ENCODE assay signal across 13 cellular contexts in the genomic region with DNA sequence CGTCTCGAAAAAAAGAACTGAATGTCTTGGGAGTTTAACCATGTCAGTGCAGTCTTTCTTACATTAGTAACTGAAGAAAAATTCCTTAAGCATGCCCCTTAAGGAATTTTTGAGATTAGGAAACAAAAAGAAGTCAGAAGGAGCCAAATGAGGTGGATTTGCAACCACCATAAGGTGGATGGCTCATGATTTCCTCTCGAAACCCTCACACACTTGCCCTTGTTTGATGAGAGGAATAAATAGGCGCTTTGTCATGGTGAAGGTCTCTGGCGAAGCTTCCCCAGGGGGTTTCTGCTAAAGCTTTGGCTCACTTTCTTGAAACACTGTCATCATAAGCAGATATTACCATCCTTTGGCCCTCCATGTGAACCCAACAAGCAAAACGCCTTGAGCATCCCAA.
DNase-seq lines count a peak whose midpoint lies in the region; ATAC-seq and TF ChIP-seq lines count a peak whose summit lies in the region.
"Had no signal": no experiment of that assay in that cellular context is flagged by ENCODE, and none has a peak within 500 bp of the region (broad histone marks: within the 10 kb centered on the region; RNA-seq: fewer than 3 reads in every experiment).

No MANE protein-coding gene starts in this region.

- DNase-seq in COLO829 (ENCODE audit: low spot score) (peak; percentile 77), adipocyte (ENCODE audit: low read depth) (peak; percentile 4), fibroblast of pulmonary artery (ENCODE audit: low read depth) (peak; percentile 31), SJCRH30 (no peak), ACHN (no peak)
- DNase-seq: DMS 273 treated with DMSO at 0.1 percent for 48 hours, HCEC 1CT, NCI-H1417 treated with DMSO at 0.1 percent for 48 hours, NCI-H2029 treated with DMSO at 0.1 percent for 48 hours, NCI-H510A treated with DMSO at 0.1 percent for 48 hours, SIG-M5 had no signal

- in situ Hi-C loops in ACHN (cut with HindIII; ENCODE audit: low pct_ligation_motif_present, low pct_unique_long_range_greater_than_20kb, low sequenced_read_pairs) = no loop called here

- WGBS in thymus = 95% methylated on average over 6 of the region's 6 CpGs

- H3K27me3 ChIP-seq in adipocyte (replicated peaks; ENCODE audit: control insufficient read depth, insufficient read depth, low read length) = no peaks in the 10 kb centered on the region
- no peaks in the 10 kb centered on the region for H3K27me3 ChIP-seq in thymus (ENCODE audit: control insufficient read depth, insufficient read depth)
- H3K27me3 ChIP-seq in SJCRH30 = no peaks in the 10 kb centered on the region

- H3K9ac ChIP-seq in adipocyte (ENCODE audit: low read length) = peak overlapping the region; percentile 63

- peaks cover 13% of the 10 kb centered on the region for H3K4me1 ChIP-seq in adipocyte (ENCODE audit: control insufficient read depth, insufficient read depth, low read length)
- no peaks in the 10 kb centered on the region for H3K4me1 ChIP-seq in thymus (ENCODE audit: control insufficient read depth, insufficient read depth, low read length)
- no peaks in the 10 kb centered on the region for H3K4me1 ChIP-seq in SJCRH30

- TF ChIP-seq CTCF in fibroblast of pulmonary artery (IDR thresholded peaks at IDR 0.05; ENCODE audit: low read length, missing control alignments) = no peak

- H3K4me3 ChIP-seq in adipocyte (ENCODE audit: low read length) (no peak overlapping the region), fibroblast of pulmonary artery (replicated peaks; ENCODE audit: low read depth, low read length) (no peak overlapping the region), thymus (ENCODE audit: low read length) (no peak overlapping the region), SJCRH30 (no peak overlapping the region)

- H3K27ac ChIP-seq in thymus (ENCODE audit: low read depth) (peak overlapping the region; percentile 42), SJCRH30 (no peak overlapping the region)

- H3K9me3 ChIP-seq in adipocyte (ENCODE audit: control insufficient read depth, low read length) (peaks cover 13% of the 10 kb centered on the region), thymus (ENCODE audit: control insufficient read depth) (no peaks in the 10 kb centered on the region), SJCRH30 (replicated peaks) (peaks cover 3% of the 10 kb centered on the region; the same call in 1 of the 2 replicates)

- no peak for ATAC-seq in HG03565 (IDR thresholded peaks at IDR 0.05; ENCODE audit: unreplicated experiment)

- peaks cover 37% of the 10 kb centered on the region for H3K36me3 ChIP-seq in adipocyte (ENCODE audit: control insufficient read depth, insufficient read depth, low read length, severe bottlenecking)
- H3K36me3 ChIP-seq in thymus (ENCODE audit: control insufficient read depth, insufficient read depth) = peaks cover 12% of the 10 kb centered on the region
- H3K36me3 ChIP-seq in SJCRH30 = peaks cover 9% of the 10 kb centered on the region; the same call in 1 of the 2 replicates

Comparison
In these comparisons a context has a peak if more than half of its experiments do, and no peak if none do; other contexts are left out.
1. DNase-seq: peak in COLO829 (single experiment), adipocyte (single experiment) and fibroblast of pulmonary artery (single experiment); none in SJCRH30 (0 of 2) and ACHN (single experiment).